In genomic region chr13:31409678-31410356, GRCh38 we compare ENCODE assay signal across 12 cellular contexts.
DNase-seq lines count a peak whose midpoint lies in the region; ATAC-seq and TF ChIP-seq lines count a peak whose summit lies in the region.
"Had no signal": no experiment of that assay in that cellular context is flagged by ENCODE, and none has a peak within 500 bp of the region (broad histone marks: within the 10 kb centered on the region; RNA-seq: fewer than 3 reads in every experiment).

No MANE protein-coding gene starts in this region.

- ATAC-seq in DND-41 (ENCODE audit: insufficient read depth, low read depth) (no peak), left colon (peak; percentile 97), GM21619 (IDR thresholded peaks at IDR 0.05; ENCODE audit: unreplicated experiment) (no peak)
- ATAC-seq: naive thymus-derived CD4-positive, alpha-beta T cell had no signal

- no peak overlapping the region for H2AFZ ChIP-seq in DND-41 (ENCODE audit: low read depth, low read length)

- no peaks in the 10 kb centered on the region for H3K4me1 ChIP-seq in DND-41 (ENCODE audit: insufficient read depth, low read length)

- intact Hi-C loops in left colon (cut with DNase I, micrococcal nuclease) = no loop called here

- in situ Hi-C loops in astrocyte of the cerebellum (cut with HindIII; ENCODE audit: low sequenced_read_pairs) = loop anchor here (25.0 kb wide), 1 partner anchor 173 kb away; no protein-coding TSS in a partner anchor

- H4K20me1 ChIP-seq in DND-41 (ENCODE audit: insufficient read depth, low read length) = no peaks in the 10 kb centered on the region

- no peak overlapping the region for H3K4me2 ChIP-seq in DND-41 (ENCODE audit: insufficient read depth, low read length)

- peaks cover 3% of the 10 kb centered on the region for H3K27me3 ChIP-seq in DND-41 (ENCODE audit: insufficient read depth, low read length, poor library complexity)

- H3K9ac ChIP-seq in DND-41 (ENCODE audit: low read depth, low read length) = no peak overlapping the region

- H3K9me3 ChIP-seq in DND-41 (ENCODE audit: insufficient read depth, low read length, severe bottlenecking) = no peaks in the 10 kb centered on the region

- no peak for DNase-seq in DND-41
- DNase-seq in Kasumi-1 (lab: John Stamatoyannopoulos, UW) = peak; percentile 2 to 17
- peak; percentile 43 for DNase-seq in astrocyte of the cerebellum (ENCODE audit: low read depth)
- no peak for DNase-seq in left colon
- no peak for DNase-seq in NCI-H69 (lab: John Stamatoyannopoulos, UW)
- no peak for DNase-seq in GM19238 (ENCODE audit: insufficient read length, low spot score)
- DNase-seq in hypothalamus (lab: John Stamatoyannopoulos, UW) = no peak
- DNase-seq: activated CD4-positive, alpha-beta T cell treated with anti-CD3 and anti-CD28 coated beads for 4 hours; activated naive CD4-positive, alpha-beta T cell treated with Interleukin-2 at 50 U/mL for 16 hours; naive thymus-derived CD4-positive, alpha-beta T cell; NCI-H2029 treated with DMSO at 0.1 percent for 48 hours had no signal

- H3K36me3 ChIP-seq in DND-41 (ENCODE audit: insufficient read depth, low read length) = no peaks in the 10 kb centered on the region

- H3K4me3 ChIP-seq in DND-41 (ENCODE audit: low read depth in 1 of 2, low read length in 2 of 2) (no peak overlapping the region), astrocyte of the cerebellum (ENCODE audit: low read depth, low read length) (no peak overlapping the region)

- no peaks in the 10 kb centered on the region for H3K79me2 ChIP-seq in DND-41 (ENCODE audit: insufficient read depth, low read length)

- no peak overlapping the region for H3K27ac ChIP-seq in DND-41 (ENCODE audit: low read length)

- TF ChIP-seq CTCF in DND-41 (IDR thresholded peaks at IDR 0.05; ENCODE audit: borderline replicate concordance, extremely low read depth, low read length, poor library complexity, severe bottlenecking) (peak; percentile 25), astrocyte of the cerebellum (IDR thresholded peaks at IDR 0.05; ENCODE audit: low read depth, low read length, missing control alignments) (peak; percentile 19)

Comparison
In these comparisons a context has a peak if more than half of its experiments do, and no peak if none do; other contexts are left out.
1. DNase-seq: peak in Kasumi-1 (2 of 2) and astrocyte of the cerebellum (single experiment); none in DND-41 (single experiment), left colon (0 of 2), NCI-H69 (single experiment), GM19238 (single experiment) and hypothalamus (0 of 51).